In the genomic region with DNA sequence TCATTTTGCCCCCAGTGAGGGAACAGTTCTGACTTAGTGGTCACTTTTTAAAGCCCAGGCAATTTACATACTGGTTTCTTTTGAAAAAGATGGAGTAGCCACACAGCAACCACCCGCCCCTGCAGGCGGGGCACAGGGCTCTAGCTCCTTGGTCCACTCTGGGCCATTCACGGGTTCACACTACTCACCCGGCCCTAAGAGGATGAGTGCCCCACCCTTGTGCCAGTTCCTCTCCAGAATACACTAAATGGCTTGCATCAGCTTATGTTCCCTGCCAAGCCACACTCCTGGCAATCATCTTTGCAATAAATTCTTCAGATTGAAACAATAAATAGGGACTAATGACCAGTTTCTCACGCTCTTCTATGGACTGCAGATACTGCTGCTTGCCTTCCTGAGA, we compare ENCODE assay signal across 1 cellular context.
A peak's percentile ranks its signal among the peaks of the same experiment; 100 is the strongest.
TF ChIP-seq lines count a peak whose summit lies in the region.

No MANE protein-coding gene starts in this region.

TF ChIP-seq in K562, 482 proteins besides CTCF, POLR2A, EP300 and RAD21:
- no peak for TF ChIP-seq ERF (CRISPR knock-in tag; IDR thresholded peaks at IDR 0.05)
- TF ChIP-seq, protein P1, sequence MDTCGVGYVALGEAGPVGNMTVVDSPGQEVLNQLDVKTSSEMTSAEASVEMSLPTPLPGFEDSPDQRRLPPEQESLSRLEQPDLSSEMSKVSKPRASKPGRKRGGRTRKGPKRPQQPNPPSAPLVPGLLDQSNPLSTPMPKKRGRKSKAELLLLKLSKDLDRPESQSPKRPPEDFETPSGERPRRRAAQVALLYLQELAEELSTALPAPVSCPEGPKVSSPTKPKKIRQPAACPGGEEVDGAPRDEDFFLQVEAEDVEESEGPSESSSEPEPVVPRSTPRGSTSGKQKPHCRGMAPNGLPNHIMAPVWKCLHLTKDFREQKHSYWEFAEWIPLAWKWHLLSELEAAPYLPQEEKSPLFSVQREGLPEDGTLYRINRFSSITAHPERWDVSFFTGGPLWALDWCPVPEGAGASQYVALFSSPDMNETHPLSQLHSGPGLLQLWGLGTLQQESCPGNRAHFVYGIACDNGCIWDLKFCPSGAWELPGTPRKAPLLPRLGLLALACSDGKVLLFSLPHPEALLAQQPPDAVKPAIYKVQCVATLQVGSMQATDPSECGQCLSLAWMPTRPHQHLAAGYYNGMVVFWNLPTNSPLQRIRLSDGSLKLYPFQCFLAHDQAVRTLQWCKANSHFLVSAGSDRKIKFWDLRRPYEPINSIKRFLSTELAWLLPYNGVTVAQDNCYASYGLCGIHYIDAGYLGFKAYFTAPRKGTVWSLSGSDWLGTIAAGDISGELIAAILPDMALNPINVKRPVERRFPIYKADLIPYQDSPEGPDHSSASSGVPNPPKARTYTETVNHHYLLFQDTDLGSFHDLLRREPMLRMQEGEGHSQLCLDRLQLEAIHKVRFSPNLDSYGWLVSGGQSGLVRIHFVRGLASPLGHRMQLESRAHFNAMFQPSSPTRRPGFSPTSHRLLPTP (IDR thresholded peaks at IDR 0.05; ENCODE audit: borderline replicate concordance, extremely low read depth, insufficient read length): no peak
- no peak for TF ChIP-seq LEF1 (IDR thresholded peaks at IDR 0.05)
- no peak for TF ChIP-seq CEBPG (CRISPR knock-in tag; IDR thresholded peaks at IDR 0.05)
- no peak for TF ChIP-seq CEBPG (tag; conservative IDR thresholded peaks at IDR 0.05 in 1 of 2, IDR thresholded peaks at IDR 0.05 in 1 of 2)
- peak; percentile 36; the same call in 1 of the 2 replicates for TF ChIP-seq POLR2AphosphoS5 (IDR thresholded peaks at IDR 0.05; ENCODE audit: control insufficient read depth, insufficient read depth, low read depth, low read length)
- TF ChIP-seq, protein P2, sequence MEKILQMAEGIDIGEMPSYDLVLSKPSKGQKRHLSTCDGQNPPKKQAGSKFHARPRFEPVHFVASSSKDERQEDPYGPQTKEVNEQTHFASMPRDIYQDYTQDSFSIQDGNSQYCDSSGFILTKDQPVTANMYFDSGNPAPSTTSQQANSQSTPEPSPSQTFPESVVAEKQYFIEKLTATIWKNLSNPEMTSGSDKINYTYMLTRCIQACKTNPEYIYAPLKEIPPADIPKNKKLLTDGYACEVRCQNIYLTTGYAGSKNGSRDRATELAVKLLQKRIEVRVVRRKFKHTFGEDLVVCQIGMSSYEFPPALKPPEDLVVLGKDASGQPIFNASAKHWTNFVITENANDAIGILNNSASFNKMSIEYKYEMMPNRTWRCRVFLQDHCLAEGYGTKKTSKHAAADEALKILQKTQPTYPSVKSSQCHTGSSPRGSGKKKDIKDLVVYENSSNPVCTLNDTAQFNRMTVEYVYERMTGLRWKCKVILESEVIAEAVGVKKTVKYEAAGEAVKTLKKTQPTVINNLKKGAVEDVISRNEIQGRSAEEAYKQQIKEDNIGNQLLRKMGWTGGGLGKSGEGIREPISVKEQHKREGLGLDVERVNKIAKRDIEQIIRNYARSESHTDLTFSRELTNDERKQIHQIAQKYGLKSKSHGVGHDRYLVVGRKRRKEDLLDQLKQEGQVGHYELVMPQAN (IDR thresholded peaks at IDR 0.05; ENCODE audit: borderline replicate concordance): no peak
- TF ChIP-seq EGR1 (conservative IDR thresholded peaks at IDR 0.05): no peak
